29 cellular contexts compared by ENCODE assay signal in genomic region chr15:75460646-75461045, GRCh38. TPM values are rescaled to one million over a fixed set of nuclear protein-coding genes. Genes with fewer than 3 reads are reported as not detected.
DNase-seq lines count a peak whose midpoint lies in the region; ATAC-seq, FAIRE-seq and TF ChIP-seq lines count a peak whose summit lies in the region.
"Had no signal": no experiment of that assay in that cellular context is flagged by ENCODE, and none has a peak within 500 bp of the region (broad histone marks: within the 10 kb centered on the region; RNA-seq: fewer than 3 reads in every experiment).

No MANE protein-coding gene starts in this region.

- H2BK5ac ChIP-seq in H9 (ENCODE audit: insufficient read length, low read length), result no peak overlapping the region

- H2AFZ ChIP-seq in H9 (ENCODE audit: low read length), result no peak overlapping the region

- H4K8ac ChIP-seq in H9 (replicated peaks; ENCODE audit: insufficient read length, low read depth, low read length), result no peak overlapping the region

- no peaks in the 10 kb centered on the region; a peak in 1 of 5 replicates for H3K9me3 Mint-ChIP-seq in H9
- no peaks in the 10 kb centered on the region for H3K9me3 Mint-ChIP-seq in activated T-helper 17 cell treated with anti-CD3 and anti-CD28 coated beads, Interleukin-2, amount 50 U/mL, for 72 hours
- H3K9me3 Mint-ChIP-seq: activated CD4-positive, alpha-beta T cell treated with anti-CD3 and anti-CD28 coated beads, Interleukin-2, amount 10 ng/mL, durations not matched to agents 24 days and 14 days had no signal

- no peak overlapping the region for H3K18ac ChIP-seq in H9 (ENCODE audit: insufficient read length, low read depth, low read length)

- no peak overlapping the region for H3K14ac ChIP-seq in H9 (ENCODE audit: insufficient read depth, low read length)

- no peak for TF ChIP-seq EP300 in stomach (IDR thresholded peaks at IDR 0.05)

- peaks cover 32% of the 10 kb centered on the region in 2 experiments for H3K4me1 Mint-ChIP-seq in H9
- peaks cover 12% of the 10 kb centered on the region for H3K4me1 Mint-ChIP-seq in activated T-helper 17 cell treated with anti-CD3 and anti-CD28 coated beads, Interleukin-2, amount 50 U/mL, for 72 hours

- DNase-seq in H9 (no peak), left kidney (ENCODE audit: low read depth, low spot score) (peak; percentile 15), small intestine (peak; percentile 85), G401 (ENCODE audit: low spot score) (no peak), stomach (no peak), RPMI8226 (no peak)
- no peak for DNase-seq in stimulated activated CD4-positive, alpha-beta T cell treated with anti-CD3 and anti-CD28 coated beads, Interleukin-2, amount 100 ng/mL, for 24 hours
- DNase-seq: activated CD4-positive, alpha-beta T cell treated with anti-CD3 and anti-CD28 coated beads, Interleukin-2, amount 10 ng/mL, durations not matched to agents 24 days and 14 days; activated gamma-delta T cell treated with Interleukin-2 at 50 U/mL for 16 hours; activated T-cell treated with anti-CD3 and anti-CD28 coated beads, Interleukin-2, amount 50 U/mL, for 1 hour; central memory CD4-positive, alpha-beta T cell; dermis blood vessel endothelial cell; DMS153; esophagus squamous epithelium; foreskin melanocyte; heart left ventricle; kidney glomerular epithelial cell; mammary epithelial cell; NCI-H1048; NCI-H1694 treated with DMSO at 0.1 percent for 48 hours; NCI-H446 treated with DMSO at 0.1 percent for 48 hours; SJCRH30; stimulated activated CD4-positive, alpha-beta T cell treated with anti-CD3 and anti-CD28 coated beads, Interleukin-4, amount 100 ng/mL, for 24 hours; T-helper 9 cell; upper lobe of right lung had no signal

- H3K9me3 ChIP-seq in H9 (ENCODE audit: control insufficient read depth, low read depth, low read length) (no peaks in the 10 kb centered on the region), small intestine (ENCODE audit: control insufficient read depth, low read depth) (no peaks in the 10 kb centered on the region), stomach (no peaks in the 10 kb centered on the region)
- H3K9me3 ChIP-seq: BLaER1, esophagus squamous epithelium, heart left ventricle, SJCRH30, upper lobe of right lung had no signal

- no peak overlapping the region for H3K9ac ChIP-seq in H9 (ENCODE audit: extremely low read depth, insufficient read length, low read length)
- H3K9ac ChIP-seq: BLaER1 had no signal

- H3K27me3 ChIP-seq in H9 (ENCODE audit: insufficient read depth, low read length) (no peaks in the 10 kb centered on the region), small intestine (ENCODE audit: control insufficient read depth in 2 of 2, insufficient read depth in 2 of 2, low read length in 2 of 2) (no peaks in the 10 kb centered on the region), stomach (no peaks in the 10 kb centered on the region)
- H3K27me3 ChIP-seq: BLaER1, esophagus squamous epithelium, heart left ventricle, SJCRH30, upper lobe of right lung had no signal

- peak overlapping the region in 2 of 3 experiments; percentile 75 to 76; a peak in 5 of 7 replicates for H3K27ac Mint-ChIP-seq in H9
- peak overlapping the region; percentile 49 for H3K27ac Mint-ChIP-seq in activated T-helper 17 cell treated with anti-CD3 and anti-CD28 coated beads, Interleukin-2, amount 50 U/mL, for 72 hours
- H3K27ac Mint-ChIP-seq: activated CD4-positive, alpha-beta T cell treated with anti-CD3 and anti-CD28 coated beads, Interleukin-2, amount 10 ng/mL, durations not matched to agents 24 days and 14 days had no signal

- H4K5ac ChIP-seq in H9 (ENCODE audit: insufficient read length, low read depth, low read length), result no peak overlapping the region

- H3K79me1 ChIP-seq in H9 (ENCODE audit: insufficient read depth, low read depth, low read length, poor library complexity, severe bottlenecking), result no peaks in the 10 kb centered on the region

- H2BK120ac ChIP-seq in H9 (ENCODE audit: low read depth, low read length, poor library complexity, severe bottlenecking), result no peak overlapping the region

- no peaks in the 10 kb centered on the region for H3K79me2 ChIP-seq in H9 (ENCODE audit: insufficient read depth, low read length)

- TF ChIP-seq POLR2A in stomach (IDR thresholded peaks at IDR 0.05), result no peak

- no peak for TF ChIP-seq CTCF in H9 (conservative IDR thresholded peaks at IDR 0.05)
- TF ChIP-seq CTCF in stomach (IDR thresholded peaks at IDR 0.05), result no peak

- H3K27me3 Mint-ChIP-seq in H9 (ENCODE audit: low read depth), result no peaks in the 10 kb centered on the region; the same call in 1 of the 2 replicates
- no peaks in the 10 kb centered on the region for H3K27me3 Mint-ChIP-seq in activated T-helper 17 cell treated with anti-CD3 and anti-CD28 coated beads, Interleukin-2, amount 50 U/mL, for 72 hours
- H3K27me3 Mint-ChIP-seq: activated CD4-positive, alpha-beta T cell treated with anti-CD3 and anti-CD28 coated beads, Interleukin-2, amount 10 ng/mL, durations not matched to agents 24 days and 14 days had no signal

- in situ Hi-C loops in G401 (cut with HindIII; ENCODE audit: low sequenced_read_pairs), result no loop called here

- no peak overlapping the region for H3K23ac ChIP-seq in H9 (ENCODE audit: insufficient read length, low read depth, low read length)

- no peak for ATAC-seq in activated T-helper 17 cell treated with anti-CD3 and anti-CD28 coated beads, Interleukin-2, amount 50 U/mL, for 72 hours (replicated peaks)
- ATAC-seq: heart left ventricle, sciatic nerve, upper lobe of right lung had no signal

- peaks cover 4% of the 10 kb centered on the region for H3K23me2 ChIP-seq in H9 (ENCODE audit: insufficient read length, low read depth, low read length, poor library complexity, severe bottlenecking)

- no CpG with 5 or more reads among the region's 4 CpGs for WGBS in H9 (ENCODE audit: extremely low coverage, insufficient read length, low lambda C conversion rate)
- WGBS in small intestine, 3 donors, result 44 to 74% (median 51%) methylated on average over 4 of the region's 4 CpGs
- WGBS in stomach, 5 donors, result 54 to 82% (median 70%) methylated on average over 4 of the region's 4 CpGs

- H2BK15ac ChIP-seq in H9 (ENCODE audit: low read depth, low read length), result no peak overlapping the region

- no peak overlapping the region for H3K4me3 ChIP-seq in small intestine (ENCODE audit: low read depth in 1 of 2, low read length in 2 of 2)
- H3K4me3 ChIP-seq in stomach, result no peak overlapping the region
- H3K4me3 ChIP-seq: BLaER1, esophagus squamous epithelium, heart left ventricle, SJCRH30, upper lobe of right lung had no signal

- H3K4me2 ChIP-seq in H9 (ENCODE audit: insufficient read depth, insufficient read length, low read length), result no peak overlapping the region
- H3K4me2 ChIP-seq: BLaER1 had no signal

- intact Hi-C loops in stomach (cut with DNase I; ENCODE audit: low total_unique reads), result no loop called here

- H3K27ac ChIP-seq in H9 (ENCODE audit: insufficient read length, low read depth, low read length) (no peak overlapping the region), small intestine (ENCODE audit: low read depth in 1 of 2, low read length in 1 of 2) (no peak overlapping the region), stomach (no peak overlapping the region)
- H3K27ac ChIP-seq: BLaER1, esophagus squamous epithelium, heart left ventricle, SJCRH30, upper lobe of right lung had no signal

- peaks cover 0 to under 1% of the 10 kb centered on the region in 2 donors for H3K36me3 ChIP-seq in small intestine (ENCODE audit: control insufficient read depth in 2 of 2, insufficient read depth in 2 of 2, low read length in 2 of 2)
- H3K36me3 ChIP-seq in stomach, result peaks cover 0 to 5% (median 1%) of the 10 kb centered on the region in 4 donors

- H3K4ac ChIP-seq in H9 (ENCODE audit: low read depth, low read length), result no peak overlapping the region

- no peak overlapping the region for H3T11ph ChIP-seq in H9 (ENCODE audit: low read length)

- no peak overlapping the region for H2AK5ac ChIP-seq in H9 (ENCODE audit: insufficient read length, low read length)

- H4K91ac ChIP-seq in H9 (ENCODE audit: insufficient read length, low read depth, low read length), result no peak overlapping the region

- FAIRE-seq in small intestine (lab: Jason Lieb, UNC), result no peak
- FAIRE-seq: endometrium had no signal

- no peak overlapping the region for H3K56ac ChIP-seq in H9 (ENCODE audit: insufficient read length, low read depth, low read length)

- no peaks in the 10 kb centered on the region; the same call in 1 of the 2 replicates for H3K4me1 ChIP-seq in H9 (ENCODE audit: insufficient read depth, low read length)
- no peaks in the 10 kb centered on the region for H3K4me1 ChIP-seq in small intestine (ENCODE audit: control insufficient read depth in 2 of 2, insufficient read depth in 1 of 2, low read depth in 1 of 2, low read length in 1 of 2)
- H3K4me1 ChIP-seq in stomach, result peaks cover 4 to 17% (median 9%) of the 10 kb centered on the region in 4 donors
- H3K4me1 ChIP-seq: SJCRH30 had no signal

- no peaks in the 10 kb centered on the region for H4K20me1 ChIP-seq in H9 (ENCODE audit: control insufficient read depth, insufficient read depth, insufficient read length)
- H4K20me1 ChIP-seq: BLaER1 had no signal

- H2BK12ac ChIP-seq in H9 (ENCODE audit: insufficient read length, low read depth, low read length), result no peak overlapping the region

- H3K4me3 Mint-ChIP-seq in H9, result no peak overlapping the region
- no peak overlapping the region for H3K4me3 Mint-ChIP-seq in activated T-helper 17 cell treated with anti-CD3 and anti-CD28 coated beads, Interleukin-2, amount 50 U/mL, for 72 hours
- H3K4me3 Mint-ChIP-seq: activated CD4-positive, alpha-beta T cell treated with anti-CD3 and anti-CD28 coated beads, Interleukin-2, amount 10 ng/mL, durations not matched to agents 24 days and 14 days had no signal

- peaks cover 0 to 10% (median 2%) of the 10 kb centered on the region in 3 experiments; a peak in 4 of 7 replicates for H3K36me3 Mint-ChIP-seq in H9 (ENCODE audit: insufficient read depth in 1 of 3, low read depth in 3 of 3)
- peaks cover 5% of the 10 kb centered on the region for H3K36me3 Mint-ChIP-seq in activated T-helper 17 cell treated with anti-CD3 and anti-CD28 coated beads, Interleukin-2, amount 50 U/mL, for 72 hours (ENCODE audit: low read depth)

- H2BK20ac ChIP-seq in H9 (ENCODE audit: low read depth, low read length, poor library complexity, severe bottlenecking), result no peak overlapping the region

RNA-seq across cellular contexts. Expression of gene SIN3A, which starts 9.2 kb away (rescaled TPM):
- total RNA-seq in H9 (2021) (99.1 and 102 TPM in 2 replicates), stomach (10 to 100 TPM; 22.0 to 61.9 (median 39.7) TPM)
- total RNA-seq in activated T-helper 17 cell treated with anti-CD3 and anti-CD28 coated beads, Interleukin-2, amount 50 U/mL, for 72 hours, result 10 to 100 TPM; 82.3 to 96.6 TPM
- polyA plus RNA-seq in small intestine (10 to 100 TPM in 1 of 3 donors, 1 to 10 TPM in 2; 7.6 to 14.0 (median 9.8) TPM), stomach (10 to 100 TPM in 1 of 3 donors, 1 to 10 TPM in 2; 8.4 to 10.7 (median 9.7) TPM)
- 23.3 and 44.2 TPM in 2 replicates for total RNA-seq in G401 (2014; rRNA removed; shearing (Covaris generic))

Comparison
In these comparisons a context has a peak if more than half of its experiments do, and no peak if none do; other contexts are left out.
1. DNase-seq: peak in left kidney (single experiment) and small intestine (single experiment); none in H9 (single experiment), G401 (single experiment), stomach (single experiment), stimulated activated CD4-positive, alpha-beta T cell treated with anti-CD3 and anti-CD28 coated beads, Interleukin-2, amount 100 ng/mL, for 24 hours (0 of 2) and RPMI8226 (single experiment).